8 cellular contexts compared by ENCODE assay signal in genomic region chr15:41116116-41116871, GRCh38. TPM values are rescaled to one million over a fixed set of nuclear protein-coding genes. Genes with fewer than 3 reads are reported as not detected.
DNase-seq lines count a peak whose midpoint lies in the region; ATAC-seq, FAIRE-seq and TF ChIP-seq lines count a peak whose summit lies in the region.

Gene INO80 (minus strand): TSS chr15:41116280. CDS start chr15:41096310, 19,970 bp downstream.

- H3K4me3 ChIP-seq in OCI-LY3 (ENCODE audit: low read length): peak within 1 kb of the TSS; percentile 91
- peak within 1 kb of the TSS; percentile 89 to 95 (median 90) for H3K4me3 ChIP-seq in endothelial cell of umbilical vein (replicated peaks in 1 of 3; ENCODE audit: insufficient read depth in 1 of 3, low read depth in 1 of 3, low read length in 3 of 3)

- peak within 1 kb of the TSS; percentile 86 for H3K27ac ChIP-seq in OCI-LY3 (ENCODE audit: low read length)
- peak within 1 kb of the TSS; percentile 96 for H3K27ac ChIP-seq in endothelial cell of umbilical vein (ENCODE audit: insufficient read depth, low read depth, low read length)

- peaks cover 51% of the 10 kb centered on the region for H3K79me2 ChIP-seq in OCI-LY3 (ENCODE audit: low read length)
- peaks cover 44% of the 10 kb centered on the region for H3K79me2 ChIP-seq in endothelial cell of umbilical vein (ENCODE audit: control insufficient read depth, insufficient read depth, low read length)

- peak within 1 kb of the TSS; percentile 96 for H3K9ac ChIP-seq in OCI-LY3 (ENCODE audit: low read length)
- H3K9ac ChIP-seq in endothelial cell of umbilical vein (replicated peaks; ENCODE audit: extremely low read depth, insufficient read depth, low read length): peak within 1 kb of the TSS; percentile 99

- dilution Hi-C loops in endothelial cell of umbilical vein (cut with MboI; ENCODE audit: extremely low pct_ligation_motif_present, low sequenced_read_pairs): no loop called here

- CTCF ChIA-PET in endothelial cell of umbilical vein (lab: Charles Lee): interaction anchor here (0.6 to 1.0 kb wide), 3 partner anchors 68 to 210 kb away, joined by 3 to 5 read pairs (median 3); no protein-coding TSS in a partner anchor

- TF ChIP-seq POLR2A in endothelial cell of umbilical vein (IDR thresholded peaks at IDR 0.05; ENCODE audit: low read depth, low read length): peak; percentile 97

- H3K36me3 ChIP-seq in OCI-LY3 (replicated peaks; ENCODE audit: low read depth, low read length) (peaks cover 9% of the 10 kb centered on the region), endothelial cell of umbilical vein (ENCODE audit: control insufficient read depth in 2 of 2, extremely low read depth in 1 of 2, insufficient read depth in 2 of 2, low read length in 2 of 2) (no peaks in the 10 kb centered on the region)

- H3K27me3 ChIP-seq in OCI-LY3 (ENCODE audit: low read depth, low read length) (no peaks in the 10 kb centered on the region), endothelial cell of umbilical vein (ENCODE audit: control insufficient read depth in 2 of 2, insufficient read depth in 2 of 2, low read length in 2 of 2) (peaks cover 0 to 3% of the 10 kb centered on the region in 2 experiments)

- DNase-seq in Caki2 (ENCODE audit: low read depth): peak; percentile 96
- peak; percentile 78 for DNase-seq in HuH-7 (ENCODE audit: low spot score)
- DNase-seq in activated CD8-positive, alpha-beta memory T cell treated with anti-CD3 and anti-CD28 coated beads, Interleukin-2, amount 50 U/mL, for 48 hours: peak; percentile 96
- DNase-seq in endothelial cell of umbilical vein (ENCODE audit: low read depth, low spot score): peak; percentile 97
- peak; percentile 97 for DNase-seq in midbrain (lab: John Stamatoyannopoulos, UW)
- peak; percentile 86 to 92 for DNase-seq in stimulated activated CD8-positive, alpha-beta memory T cell treated with anti-CD3 and anti-CD28 coated beads, Interleukin-2, amount 100 ng/mL, for 1 hour (ENCODE audit: low read depth in 2 of 2)

- no TSS peak for BruUV-seq in endothelial cell of umbilical vein (replicated peaks; lab: Mats Ljungman, UMichigan)

- intact Hi-C loops in endothelial cell of umbilical vein (cut with micrococcal nuclease): loop anchor here (1.0 to 10.0 kb wide), 4 partner anchors 12 to 210 kb away; partner anchors contain the start of gene CHP1

- H3K9me1 ChIP-seq in endothelial cell of umbilical vein (replicated peaks; ENCODE audit: control insufficient read depth, extremely low read depth, insufficient read depth, low read length): no peaks in the 10 kb centered on the region

- H4K20me1 ChIP-seq in OCI-LY3 (ENCODE audit: insufficient read depth, low read length) (no peaks in the 10 kb centered on the region), endothelial cell of umbilical vein (replicated peaks; ENCODE audit: control insufficient read depth, extremely low read depth, insufficient read depth, low read length) (no peaks in the 10 kb centered on the region)

- POLR2A ChIA-PET in endothelial cell of umbilical vein (lab: Charles Lee): interaction anchor here (0.6 to 1.5 kb wide), 4 partner anchors 12 to 210 kb away, joined by 3 to 5 read pairs (median 4); no protein-coding TSS in a partner anchor

- H2AFZ ChIP-seq in OCI-LY3 (ENCODE audit: low read depth, low read length) (peak within 1 kb of the TSS; percentile 91), endothelial cell of umbilical vein (ENCODE audit: low read depth, low read length) (peak within 1 kb of the TSS; percentile 87)

- in situ Hi-C loops in Caki2 (cut with HindIII; ENCODE audit: low pct_unique_long_range_greater_than_20kb, low sequenced_read_pairs): no loop called here

- no peak for TF ChIP-seq CTCF in OCI-LY3 (IDR thresholded peaks at IDR 0.05; ENCODE audit: low read depth, low read length)
- TF ChIP-seq CTCF in endothelial cell of umbilical vein (IDR thresholded peaks at IDR 0.05; ENCODE audit: extremely low read depth in 1 of 2, insufficient read depth in 1 of 2, low read depth in 1 of 2, low read length in 2 of 2): no peak

- peak; percentile 83 for ATAC-seq in GM21447 (IDR thresholded peaks at IDR 0.05; ENCODE audit: unreplicated experiment)

- H3K4me2 ChIP-seq in OCI-LY3 (ENCODE audit: low read length) (peak within 1 kb of the TSS; percentile 86), endothelial cell of umbilical vein (ENCODE audit: insufficient read depth, low read length) (peak within 1 kb of the TSS; percentile 76)

- H3K9me3 ChIP-seq in OCI-LY3 (ENCODE audit: insufficient read depth, low read length): no peaks in the 10 kb centered on the region
- H3K9me3 ChIP-seq in endothelial cell of umbilical vein (replicated peaks; ENCODE audit: control insufficient read depth, insufficient read depth, low read length): no peaks in the 10 kb centered on the region

- peak; percentile 97 for FAIRE-seq in endothelial cell of umbilical vein (lab: Jason Lieb, UNC)

- H3K4me1 ChIP-seq in OCI-LY3 (ENCODE audit: low read length): peaks cover 8% of the 10 kb centered on the region
- peaks cover 11% of the 10 kb centered on the region for H3K4me1 ChIP-seq in endothelial cell of umbilical vein (ENCODE audit: control insufficient read depth, extremely low read depth, insufficient read depth, low read length)

TF ChIP-seq in endothelial cell of umbilical vein, 7 proteins besides CTCF, POLR2A, EP300 and RAD21:
- TF ChIP-seq EZH2 (IDR thresholded peaks at IDR 0.05; ENCODE audit: borderline replicate concordance, low read depth, low read length, severe bottlenecking) (no peak), MYC (IDR thresholded peaks at IDR 0.05; ENCODE audit: low read depth, low read length) (no peak), MAX (IDR thresholded peaks at IDR 0.05; ENCODE audit: insufficient read depth, insufficient read length) (no peak), POLR2AphosphoS5 (IDR thresholded peaks at IDR 0.05; ENCODE audit: insufficient read depth, low read depth, low read length) (peak; percentile 91), FOS (IDR thresholded peaks at IDR 0.05; ENCODE audit: borderline replicate concordance, insufficient read depth, low read length) (peak; percentile 16), GATA2 (IDR thresholded peaks at IDR 0.05; ENCODE audit: insufficient read depth, insufficient read length, low read depth, low read length) (peak; percentile 90), JUN (IDR thresholded peaks at IDR 0.05; ENCODE audit: borderline replicate concordance, insufficient read depth, insufficient read length, low read depth) (no peak)

RNA-seq across cellular contexts. Expression of gene INO80, which starts in this region (rescaled TPM):
- total RNA-seq in Caki2 (2014; rRNA removed; shearing (Covaris generic); ENCODE audit: low replicate concordance): 41.1 and 45.9 TPM in 2 replicates
- total RNA-seq in endothelial cell of umbilical vein: 22.9 and 29.1 TPM in 2 replicates
- 4.4 and 5.7 TPM in 2 replicates for polyA plus RNA-seq in endothelial cell of umbilical vein
- 7.0 and 8.0 TPM in 2 replicates for polyA plus RNA-seq in endothelial cell of umbilical vein (2011; cell fraction: cytosol; rRNA removed)
- 17.3 and 17.8 TPM in 2 replicates for polyA plus RNA-seq in endothelial cell of umbilical vein (2011; cell fraction: nucleus; rRNA removed)
- 8.6 and 12.8 TPM in 2 replicates for polyA plus RNA-seq in endothelial cell of umbilical vein (2012)
- 19.1 and 28.5 TPM in 2 replicates for polyA minus RNA-seq in endothelial cell of umbilical vein
- polyA minus RNA-seq in endothelial cell of umbilical vein (2011; cell fraction: cytosol; rRNA and poly(A)+ RNA removed): 15.7 TPM
- 27.5 and 30.5 TPM in 2 replicates for polyA minus RNA-seq in endothelial cell of umbilical vein (2011; cell fraction: nucleus; rRNA and poly(A)+ RNA removed)

Comparison
In these comparisons a context has a peak if more than half of its experiments do, and no peak if none do; other contexts are left out.
1. Peak in every context shown above with its lines: DNase-seq, ATAC-seq, H3K4me3 ChIP-seq and H3K27ac ChIP-seq.